ENCODE assay signal across 6 cellular contexts in genomic region chr19:3606174-3606689, GRCh38. TPM values are rescaled to one million over a fixed set of nuclear protein-coding genes. Genes with fewer than 3 reads are reported as not detected.
DNase-seq lines count a peak whose midpoint lies in the region; ATAC-seq and TF ChIP-seq lines count a peak whose summit lies in the region.

No MANE protein-coding gene starts in this region.

- H3K27me3 ChIP-seq in BLaER1 treated with 17β-estradiol and CSF1 and Interleukin-3, amounts not matched to agents 10 nM and 100 nM = peaks cover 13 to 28% (median 25%) of the 10 kb centered on the region in 11 experiments
- peaks cover 27% of the 10 kb centered on the region for H3K27me3 ChIP-seq in hepatocyte

- peaks cover 0 to 27% (median 12%) of the 10 kb centered on the region in 11 experiments; a peak in 13 of 22 replicates for H4K20me1 ChIP-seq in BLaER1 treated with 17β-estradiol and CSF1 and Interleukin-3, amounts not matched to agents 10 nM and 100 nM
- no peaks in the 10 kb centered on the region for H4K20me1 ChIP-seq in hepatocyte (ENCODE audit: insufficient read depth, poor library complexity, severe bottlenecking)

- peak overlapping the region; percentile 40 for H2AFZ ChIP-seq in hepatocyte

- H3K36me3 ChIP-seq in BLaER1 treated with 17β-estradiol and CSF1 and Interleukin-3, amounts not matched to agents 10 nM and 100 nM = peaks cover 2 to 11% (median 4%) of the 10 kb centered on the region in 11 experiments; a peak in 21 of 22 replicates
- H3K36me3 ChIP-seq in hepatocyte (replicated peaks; ENCODE audit: insufficient read depth, low read depth) = no peaks in the 10 kb centered on the region

- H3K27ac ChIP-seq in BLaER1 treated with 17β-estradiol and CSF1 and Interleukin-3, amounts not matched to agents 10 nM and 100 nM = no peak overlapping the region
- no peak overlapping the region for H3K27ac ChIP-seq in hepatocyte

- peak overlapping the region in 9 of 11 experiments; percentile 12 to 71 (median 52); a peak in 13 of 22 replicates for H3K9ac ChIP-seq in BLaER1 treated with 17β-estradiol and CSF1 and Interleukin-3, amounts not matched to agents 10 nM and 100 nM

- H3K4me3 ChIP-seq in BLaER1 treated with 17β-estradiol and CSF1 and Interleukin-3, amounts not matched to agents 10 nM and 100 nM = peak overlapping the region in 8 of 10 experiments; percentile 28 to 68 (median 49); a peak in 13 of 20 replicates
- no peak overlapping the region for H3K4me3 ChIP-seq in hepatocyte

- DNase-seq in RKO (ENCODE audit: low spot score) (peak; percentile 37), hepatocyte (ENCODE audit: low spot score) (no peak), NCI-H1092 (lab: John Stamatoyannopoulos, UW) (no peak), ureter (ENCODE audit: low spot score) (no peak)

- H3K4me2 ChIP-seq in BLaER1 treated with 17β-estradiol and CSF1 and Interleukin-3, amounts not matched to agents 10 nM and 100 nM = peak overlapping the region; percentile 79 to 98 (median 92)
- H3K4me2 ChIP-seq in hepatocyte = peak overlapping the region; percentile 82

- no peak for ATAC-seq in GM21619 (IDR thresholded peaks at IDR 0.05; ENCODE audit: unreplicated experiment)

- 30% methylated on average over 16 of the region's 35 CpGs for WGBS in hepatocyte (ENCODE audit: low lambda C conversion rate, missing lambda C conversion rate)

- peaks cover 55 to 83% (median 80%) of the 10 kb centered on the region in 10 experiments for H3K4me1 ChIP-seq in BLaER1 treated with 17β-estradiol and CSF1 and Interleukin-3, amounts not matched to agents 10 nM and 100 nM
- peaks cover 17% of the 10 kb centered on the region for H3K4me1 ChIP-seq in hepatocyte (ENCODE audit: insufficient read depth)

- H3K79me2 ChIP-seq in hepatocyte = no peaks in the 10 kb centered on the region

- no peak for TF ChIP-seq CTCF in hepatocyte (IDR thresholded peaks at IDR 0.05; ENCODE audit: poor library complexity)

- H3K9me2 ChIP-seq in hepatocyte (replicated peaks; ENCODE audit: insufficient read depth) = no peaks in the 10 kb centered on the region

- H3K9me3 ChIP-seq in BLaER1 treated with 17β-estradiol and CSF1 and Interleukin-3, amounts not matched to agents 10 nM and 100 nM (replicated peaks in 1 of 11) = peaks cover 0 to 4% (median 0%) of the 10 kb centered on the region in 11 experiments; a peak in 2 of 22 replicates
- H3K9me3 ChIP-seq in hepatocyte (ENCODE audit: low read depth) = no peaks in the 10 kb centered on the region

RNA-seq across cellular contexts. Expression of gene TBXA2R, which starts 0.4 kb away (rescaled TPM):
- total RNA-seq in hepatocyte = 0.12 and 0.70 TPM in 2 replicates
- polyA plus RNA-seq in hepatocyte = 1.2 and 2.0 TPM in 2 replicates
- 4.5 TPM for total RNA-seq in ureter

RNA-seq across cellular contexts. Expression of gene CACTIN, which starts 20.4 kb away (rescaled TPM):
- total RNA-seq in hepatocyte (15.5 and 18.3 TPM in 2 replicates), ureter (31.0 TPM)
- polyA plus RNA-seq in hepatocyte = 15.7 and 18.3 TPM in 2 replicates

RNA-seq across cellular contexts. Expression of gene GIPC3, which starts 21.0 kb away (rescaled TPM):
- total RNA-seq in hepatocyte = 0.04 TPM in 1 of 2 replicates, not detected in the other
- polyA plus RNA-seq in hepatocyte = 0.19 and 0.28 TPM in 2 replicates
- total RNA-seq in ureter = 2.4 TPM

RNA-seq across cellular contexts. Expression of gene HMG20B, which starts 33.5 kb away (rescaled TPM):
- total RNA-seq in hepatocyte (61.4 and 62.6 TPM in 2 replicates), ureter (66.5 TPM)
- polyA plus RNA-seq in hepatocyte = 82.3 and 105 TPM in 2 replicates

RNA-seq across cellular contexts. Expression of gene MFSD12, which starts 48.8 kb away (rescaled TPM):
- total RNA-seq in hepatocyte (39.3 and 44.7 TPM in 2 replicates), ureter (82.8 TPM)
- 57.7 and 63.5 TPM in 2 replicates for polyA plus RNA-seq in hepatocyte
